ENCODE assay signal across 1 cellular context in the genomic region with DNA sequence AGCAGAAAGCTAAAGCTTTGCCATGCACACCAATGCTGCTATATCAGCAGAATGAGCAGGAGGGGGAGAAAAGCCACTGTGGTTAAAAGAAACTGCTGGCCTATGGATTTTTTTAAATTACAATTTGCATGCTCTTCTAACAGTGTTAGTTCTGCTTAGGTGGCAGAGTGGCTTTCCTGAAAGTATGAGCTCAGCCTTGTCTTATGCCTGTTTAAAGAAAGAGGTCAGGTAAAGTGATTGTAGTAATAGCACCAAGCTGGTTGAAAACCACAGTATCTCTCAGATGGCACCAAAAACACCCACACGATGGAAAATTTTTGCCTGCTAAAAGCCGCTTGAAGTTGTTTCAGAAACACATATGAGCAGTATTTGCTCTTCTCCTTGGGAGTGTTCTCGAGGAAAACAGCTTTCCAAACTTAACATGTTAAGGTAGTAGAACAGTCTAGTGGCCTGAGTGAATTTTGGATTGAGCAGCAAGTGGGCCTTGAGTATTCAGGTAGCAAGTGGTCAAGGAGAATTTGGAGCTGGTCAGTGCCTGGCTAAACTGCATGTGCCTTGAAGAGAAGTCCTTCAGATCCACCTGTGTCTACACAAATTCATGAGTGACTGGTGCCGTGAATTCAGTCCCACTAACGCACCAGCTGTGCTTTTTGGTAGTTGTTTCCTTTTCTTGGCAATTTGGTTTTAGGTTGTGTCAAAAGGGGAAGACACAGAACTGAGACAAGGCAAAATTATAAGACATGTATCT.
A peak's percentile ranks its signal among the peaks of the same experiment; 100 is the strongest.
TF ChIP-seq lines count a peak whose summit lies in the region.

No MANE protein-coding gene starts in this region.

TF ChIP-seq in K562, 482 proteins besides CTCF, POLR2A, EP300 and RAD21 (continued from another document):
- TF ChIP-seq ZNF175 (CRISPR knock-in tag; IDR thresholded peaks at IDR 0.05; ENCODE audit: low read depth) (0 out of 2 replicates have a peak, but pooled peaks have one; percentile 2), C11orf30 (IDR thresholded peaks at IDR 0.05; ENCODE audit: low read depth) (peak; percentile 66), DPF2 (IDR thresholded peaks at IDR 0.05) (no peak), BACH1 (tag; IDR thresholded peaks at IDR 0.05) (no peak), ARNT (IDR thresholded peaks at IDR 0.05) (no peak), ZNF316 (IDR thresholded peaks at IDR 0.05) (peak; percentile 71), ZNF696 (CRISPR knock-in tag; conservative IDR thresholded peaks at IDR 0.05) (no peak)
- TF ChIP-seq, protein P1, sequence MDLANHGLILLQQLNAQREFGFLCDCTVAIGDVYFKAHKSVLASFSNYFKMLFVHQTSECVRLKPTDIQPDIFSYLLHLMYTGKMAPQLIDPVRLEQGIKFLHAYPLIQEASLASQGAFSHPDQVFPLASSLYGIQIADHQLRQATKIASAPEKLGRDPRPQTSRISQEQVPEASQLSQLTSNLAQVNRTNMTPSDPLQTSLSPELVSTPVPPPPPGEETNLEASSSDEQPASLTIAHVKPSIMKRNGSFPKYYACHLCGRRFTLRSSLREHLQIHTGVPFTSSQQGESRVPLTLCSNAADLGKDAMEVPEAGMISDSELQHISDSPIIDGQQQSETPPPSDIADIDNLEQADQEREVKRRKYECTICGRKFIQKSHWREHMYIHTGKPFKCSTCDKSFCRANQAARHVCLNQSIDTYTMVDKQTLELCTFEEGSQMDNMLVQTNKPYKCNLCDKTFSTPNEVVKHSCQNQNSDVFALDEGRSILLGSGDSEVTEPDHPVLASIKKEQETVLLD (IDR thresholded peaks at IDR 0.05) = no peak
- TF ChIP-seq, protein P2, sequence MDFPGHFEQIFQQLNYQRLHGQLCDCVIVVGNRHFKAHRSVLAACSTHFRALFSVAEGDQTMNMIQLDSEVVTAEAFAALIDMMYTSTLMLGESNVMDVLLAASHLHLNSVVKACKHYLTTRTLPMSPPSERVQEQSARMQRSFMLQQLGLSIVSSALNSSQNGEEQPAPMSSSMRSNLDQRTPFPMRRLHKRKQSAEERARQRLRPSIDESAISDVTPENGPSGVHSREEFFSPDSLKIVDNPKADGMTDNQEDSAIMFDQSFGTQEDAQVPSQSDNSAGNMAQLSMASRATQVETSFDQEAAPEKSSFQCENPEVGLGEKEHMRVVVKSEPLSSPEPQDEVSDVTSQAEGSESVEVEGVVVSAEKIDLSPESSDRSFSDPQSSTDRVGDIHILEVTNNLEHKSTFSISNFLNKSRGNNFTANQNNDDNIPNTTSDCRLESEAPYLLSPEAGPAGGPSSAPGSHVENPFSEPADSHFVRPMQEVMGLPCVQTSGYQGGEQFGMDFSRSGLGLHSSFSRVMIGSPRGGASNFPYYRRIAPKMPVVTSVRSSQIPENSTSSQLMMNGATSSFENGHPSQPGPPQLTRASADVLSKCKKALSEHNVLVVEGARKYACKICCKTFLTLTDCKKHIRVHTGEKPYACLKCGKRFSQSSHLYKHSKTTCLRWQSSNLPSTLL (IDR thresholded peaks at IDR 0.05) = no peak
